In the genomic region with DNA sequence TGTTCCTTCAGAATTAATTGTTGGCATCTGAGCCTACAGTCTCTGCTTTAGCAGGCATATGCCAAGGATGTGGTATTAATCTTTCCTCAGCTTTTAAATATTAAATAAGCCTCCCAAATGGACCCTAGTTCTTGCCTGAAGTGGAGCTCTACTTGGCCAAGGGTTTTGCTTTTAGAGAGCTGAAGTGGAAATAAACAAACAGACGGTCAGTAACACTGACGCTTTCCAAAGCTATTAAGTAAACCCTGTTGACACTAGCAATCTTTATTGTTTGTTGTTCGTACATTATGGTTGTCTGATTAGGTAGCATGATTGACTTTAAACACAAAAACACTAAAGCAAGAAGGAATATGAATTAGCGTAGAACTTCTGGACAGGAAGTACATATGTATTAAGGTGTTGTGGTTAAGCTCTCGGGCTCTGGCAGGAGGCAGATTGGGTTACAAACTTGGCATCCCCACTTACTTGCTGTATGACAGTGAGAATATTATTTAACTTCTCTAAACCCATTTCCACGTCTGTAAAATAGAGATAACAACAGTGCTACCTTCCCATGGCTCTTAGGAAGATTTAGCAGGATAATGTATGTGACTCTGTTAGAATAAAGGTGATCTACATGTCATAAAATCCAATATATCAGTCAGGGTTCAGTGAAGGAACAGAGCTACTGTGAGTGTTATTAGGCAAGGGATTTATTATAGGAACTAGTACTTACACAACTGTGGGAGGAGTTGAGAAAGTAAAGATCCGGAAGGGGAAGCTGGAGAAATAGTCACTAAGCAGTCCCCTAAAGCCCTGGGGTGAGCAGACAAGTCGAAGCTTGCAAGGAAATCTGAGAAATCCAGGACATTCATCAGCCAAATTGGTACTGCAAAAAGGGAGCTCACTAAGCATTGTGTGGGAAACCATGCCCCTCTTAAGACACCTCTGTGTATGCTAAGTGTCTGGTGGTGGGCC, we compare ENCODE assay signal across 11 cellular contexts.
DNase-seq lines count a peak whose midpoint lies in the region; ATAC-seq, FAIRE-seq and TF ChIP-seq lines count a peak whose summit lies in the region.
"Had no signal": no experiment of that assay in that cellular context is flagged by ENCODE, and none has a peak within 500 bp of the region (broad histone marks: within the 10 kb centered on the region; RNA-seq: fewer than 3 reads in every experiment).

No MANE protein-coding gene starts in this region.

- TF ChIP-seq CTCF in heart left ventricle (IDR thresholded peaks at IDR 0.05) = no peak
- TF ChIP-seq CTCF in RWPE1 (conservative IDR thresholded peaks at IDR 0.05; ENCODE audit: low read depth) = no peak

- peaks cover 22 to 27% of the 10 kb centered on the region in 2 donors for H3K4me1 Mint-ChIP-seq in immature natural killer cell

- H3K4me3 Mint-ChIP-seq in immature natural killer cell = peak overlapping the region; percentile 11 to 67 (median 38)

- H3K27ac Mint-ChIP-seq in immature natural killer cell = peak overlapping the region; percentile 31 to 91 (median 74)

- no peak overlapping the region for H3K4me3 ChIP-seq in heart left ventricle
- H3K4me3 ChIP-seq: BLaER1, uterus had no signal

- peak in 3 of 4 donors; percentile 53 to 81 (median 72) for ATAC-seq in heart left ventricle
- ATAC-seq in Right ventricle myocardium inferior = no peak

- H3K36me3 Mint-ChIP-seq in immature natural killer cell = peaks cover 8 to 10% (median 10%) of the 10 kb centered on the region in 3 donors

- no peak for DNase-seq in heart left ventricle
- no peak for DNase-seq in Right ventricle myocardium inferior (ENCODE audit: missing footprints)
- DNase-seq in RWPE1 (ENCODE audit: low spot score) = peak; percentile 81
- no peak for DNase-seq in immature natural killer cell
- DNase-seq in urothelium cell line (ENCODE audit: low spot score) = no peak
- DNase-seq in central memory CD4-positive, alpha-beta T cell = no peak
- DNase-seq in NCI-H1048 (lab: John Stamatoyannopoulos, UW) = no peak
- DNase-seq in stimulated activated CD4-positive, alpha-beta T cell treated with anti-CD3 and anti-CD28 coated beads, Interleukin-4, amount 100 ng/mL, for 4 hours = no peak
- DNase-seq: mesendoderm, uterus had no signal

- POLR2A ChIA-PET in RWPE1 (lab: Yijun Ruan, JAX; ENCODE audit: low non-redundant PET) = interaction anchor here (0.6 to 1.5 kb wide), 4 partner anchors 11 to 122 kb away, joined by 3 to 10 read pairs (median 6); a partner anchor contains a TSS

- CTCF ChIA-PET in RWPE1 (lab: Yijun Ruan, JAX) = interaction anchor here (0.6 kb wide), 2 partner anchors 39 to 88 kb away, joined by 3 to 5 read pairs; no protein-coding TSS in a partner anchor

- H3K9me3 ChIP-seq in heart left ventricle = peaks cover 0 to 15% (median 4%) of the 10 kb centered on the region in 12 donors
- H3K9me3 ChIP-seq: uterus had no signal

- 68 to 85% (median 80%) methylated on average over 8 of the region's 8 CpGs for WGBS in heart left ventricle, 4 donors

- peaks cover 0 to 13% (median 9%) of the 10 kb centered on the region in 6 donors for H3K9me3 Mint-ChIP-seq in immature natural killer cell

- peak; percentile 87 for FAIRE-seq in urothelium cell line (lab: Jason Lieb, UNC)

- no peaks in the 10 kb centered on the region for H3K36me3 ChIP-seq in heart left ventricle
- H3K36me3 ChIP-seq: BLaER1, uterus had no signal

- no peaks in the 10 kb centered on the region for H3K27me3 ChIP-seq in heart left ventricle
- H3K27me3 ChIP-seq: BLaER1, uterus had no signal

- TF ChIP-seq POLR2A in heart left ventricle (IDR thresholded peaks at IDR 0.05) = no peak

- H3K4me1 ChIP-seq in heart left ventricle = peaks cover 0 to 30% (median 0%) of the 10 kb centered on the region in 12 donors
- H3K4me1 ChIP-seq: BLaER1, uterus had no signal

- peaks cover 0 to 1% (median 0%) of the 10 kb centered on the region in 3 donors for H3K27me3 Mint-ChIP-seq in immature natural killer cell (ENCODE audit: low read depth in 3 of 3)

- peak overlapping the region in 2 of 12 donors; percentile 29 to 88 for H3K27ac ChIP-seq in heart left ventricle
- H3K27ac ChIP-seq in RWPE1 = peak overlapping the region; percentile 91
- H3K27ac ChIP-seq: BLaER1, uterus had no signal

- intact Hi-C loops in heart left ventricle (cut with DNase I) (no loop called here), Right ventricle myocardium inferior (cut with DNase I) (no loop called here)
